ENCODE assay signal across 20 cellular contexts in genomic region chr3:118146658-118147375, GRCh38.
"Had no signal": no experiment of that assay in that cellular context is flagged by ENCODE, and none has a peak within 500 bp of the region (broad histone marks: within the 10 kb centered on the region; RNA-seq: fewer than 3 reads in every experiment).

No MANE protein-coding gene starts in this region.

- H3K27me3 Mint-ChIP-seq: activated B cell treated with CpG ODN at 0.5 μM for 24 hours; activated CD8-positive, alpha-beta T cell treated with anti-CD3 and anti-CD28 coated beads for 36 hours; dendritic cell treated with granulocyte-macrophage colony-stimulating factor and Interleukin-4, amounts not matched to agents 40 ng/mL and 50 ng/mL, for 4 days; stimulated activated naive B cell treated with anti-CD40 and anti-IgM and Interleukin-4, amounts not matched to agents 10 μg/mL and 1 μg/mL and 100 μg/mL, for 72 hours had no signal

- H3K4me1 Mint-ChIP-seq: activated B cell treated with CpG ODN at 0.5 μM for 24 hours; nephron; stimulated activated naive B cell treated with anti-CD40 and anti-IgM and Interleukin-4, amounts not matched to agents 10 μg/mL and 1 μg/mL and 100 μg/mL, for 72 hours had no signal

- H3K27ac Mint-ChIP-seq: activated B cell treated with CpG ODN at 0.5 μM for 24 hours; activated CD8-positive, alpha-beta T cell treated with anti-CD3 and anti-CD28 coated beads for 36 hours; activated naive CD4-positive, alpha-beta T cell treated with anti-CD3 and anti-CD28 coated beads, Interleukin-2, amount 50 U/mL, for 72 hours; activated T-helper 2 cell treated with anti-CD3 and anti-CD28 coated beads, Interferon-gamma antibody, Interleukin-2, Interleukin-4, amounts not matched to agents 10 μg/mL and 5 μg/mL and 100 μg/mL, durations not matched to agents 14 hours and 24 hours and 36 hours; dendritic cell treated with granulocyte-macrophage colony-stimulating factor and Interleukin-4, amounts not matched to agents 40 ng/mL and 50 ng/mL, for 4 days; nephron; stimulated activated naive B cell treated with anti-CD40 and anti-IgM and Interleukin-4, amounts not matched to agents 10 μg/mL and 1 μg/mL and 100 μg/mL, for 72 hours had no signal

- H3K4me3 Mint-ChIP-seq: activated B cell treated with CpG ODN at 0.5 μM for 24 hours; activated CD8-positive, alpha-beta T cell treated with anti-CD3 and anti-CD28 coated beads for 36 hours; activated T-cell treated with anti-CD3 and anti-CD28 coated beads, Interleukin-2, amount 50 U/mL, for 4 hours; dendritic cell treated with granulocyte-macrophage colony-stimulating factor and Interleukin-4, amounts not matched to agents 40 ng/mL and 50 ng/mL, for 4 days; nephron; stimulated activated naive B cell treated with anti-CD40 and anti-IgM and Interleukin-4, amounts not matched to agents 10 μg/mL and 1 μg/mL and 100 μg/mL, for 72 hours had no signal

- DNase-seq: activated B cell treated with CpG ODN at 0.5 μM for 24 hours; activated CD4-positive, alpha-beta T cell treated with anti-CD3 and anti-CD28 coated beads, Interleukin-2, amount 50 U/mL, for 1 hour; activated CD8-positive, alpha-beta T cell treated with anti-CD3 and anti-CD28 coated beads for 36 hours; activated T-cell treated with anti-CD3 and anti-CD28 coated beads, Interleukin-2, amount 50 U/mL, for 4 hours; central memory CD4-positive, alpha-beta T cell; effector CD4-positive, alpha-beta T cell; glutamatergic neuron; left ventricle myocardium inferior; posterior cingulate gyrus; right cardiac atrium; stimulated activated CD4-positive, alpha-beta T cell treated with anti-CD3 and anti-CD28 coated beads, Interleukin-15, amount 100 ng/mL, for 24 hours; stimulated activated CD4-positive, alpha-beta T cell treated with anti-CD3 and anti-CD28 coated beads, Interleukin-2, amount 100 ng/mL, for 24 hours; stimulated activated naive B cell treated with anti-CD40 and anti-IgM and Interleukin-4, amounts not matched to agents 10 μg/mL and 1 μg/mL and 100 μg/mL, for 72 hours; stomach; thyroid gland; upper lobe of left lung had no signal

- H3K36me3 Mint-ChIP-seq: stimulated activated naive B cell treated with anti-CD40 and anti-IgM and Interleukin-4, amounts not matched to agents 10 μg/mL and 1 μg/mL and 100 μg/mL, for 72 hours had no signal
